Comparison of ENCODE assay signal across 1 cellular context in genomic region chr17:43573579-43574321, GRCh38.
A peak's percentile ranks its signal among the peaks of the same experiment; 100 is the strongest.
TF ChIP-seq lines count a peak whose summit lies in the region.

No MANE protein-coding gene starts in this region.

TF ChIP-seq in HepG2, 621 proteins besides CTCF, POLR2A, EP300 and RAD21 (continued from another document):
- peak; percentile 77; the same call in 1 of the 2 replicates for TF ChIP-seq ZNF281 (CRISPR knock-in tag; IDR thresholded peaks at IDR 0.05; ENCODE audit: borderline replicate concordance)
- no peak for TF ChIP-seq GATA4 (IDR thresholded peaks at IDR 0.05; ENCODE audit: borderline replicate concordance, low read depth)
- 0 out of 2 replicates have a peak, but pooled peaks have one; percentile 22 for TF ChIP-seq HOXD1 (CRISPR knock-in tag; IDR thresholded peaks at IDR 0.05)
- no peak for TF ChIP-seq ZNF672 (CRISPR knock-in tag; IDR thresholded peaks at IDR 0.05)
- peak; percentile 19; the same call in 1 of the 2 replicates for TF ChIP-seq CEBPG (CRISPR knock-in tag; IDR thresholded peaks at IDR 0.05)
- peak; percentile 82 for TF ChIP-seq RCOR2 (CRISPR knock-in tag; IDR thresholded peaks at IDR 0.05)
- TF ChIP-seq LCORL (IDR thresholded peaks at IDR 0.05): no peak
- peak; percentile 26; the same call in 1 of the 2 replicates for TF ChIP-seq LCORL (CRISPR knock-in tag; IDR thresholded peaks at IDR 0.05)
- TF ChIP-seq NFIC (IDR thresholded peaks at IDR 0.05; ENCODE audit: low read length): peak; percentile 70
- peak; percentile 28 for TF ChIP-seq SALL1 (CRISPR knock-in tag; IDR thresholded peaks at IDR 0.05)
- 0 out of 2 replicates have a peak, but pooled peaks have one; percentile 44 for TF ChIP-seq ZSCAN9 (CRISPR knock-in tag; IDR thresholded peaks at IDR 0.05; ENCODE audit: borderline replicate concordance)
- 0 out of 2 replicates have a peak, but pooled peaks have one; percentile 13 for TF ChIP-seq ZNF746 (CRISPR knock-in tag; IDR thresholded peaks at IDR 0.05)
- TF ChIP-seq ZNF205 (CRISPR knock-in tag; IDR thresholded peaks at IDR 0.05): peak; percentile 45; the same call in 1 of the 2 replicates
- TF ChIP-seq NFE2L1 (CRISPR knock-in tag; IDR thresholded peaks at IDR 0.05; ENCODE audit: borderline replicate concordance): 0 out of 2 replicates have a peak, but pooled peaks have one; percentile 42
- TF ChIP-seq KAT8 (CRISPR knock-in tag; IDR thresholded peaks at IDR 0.05): peak; percentile 19; the same call in 1 of the 2 replicates
- TF ChIP-seq, protein P1, sequence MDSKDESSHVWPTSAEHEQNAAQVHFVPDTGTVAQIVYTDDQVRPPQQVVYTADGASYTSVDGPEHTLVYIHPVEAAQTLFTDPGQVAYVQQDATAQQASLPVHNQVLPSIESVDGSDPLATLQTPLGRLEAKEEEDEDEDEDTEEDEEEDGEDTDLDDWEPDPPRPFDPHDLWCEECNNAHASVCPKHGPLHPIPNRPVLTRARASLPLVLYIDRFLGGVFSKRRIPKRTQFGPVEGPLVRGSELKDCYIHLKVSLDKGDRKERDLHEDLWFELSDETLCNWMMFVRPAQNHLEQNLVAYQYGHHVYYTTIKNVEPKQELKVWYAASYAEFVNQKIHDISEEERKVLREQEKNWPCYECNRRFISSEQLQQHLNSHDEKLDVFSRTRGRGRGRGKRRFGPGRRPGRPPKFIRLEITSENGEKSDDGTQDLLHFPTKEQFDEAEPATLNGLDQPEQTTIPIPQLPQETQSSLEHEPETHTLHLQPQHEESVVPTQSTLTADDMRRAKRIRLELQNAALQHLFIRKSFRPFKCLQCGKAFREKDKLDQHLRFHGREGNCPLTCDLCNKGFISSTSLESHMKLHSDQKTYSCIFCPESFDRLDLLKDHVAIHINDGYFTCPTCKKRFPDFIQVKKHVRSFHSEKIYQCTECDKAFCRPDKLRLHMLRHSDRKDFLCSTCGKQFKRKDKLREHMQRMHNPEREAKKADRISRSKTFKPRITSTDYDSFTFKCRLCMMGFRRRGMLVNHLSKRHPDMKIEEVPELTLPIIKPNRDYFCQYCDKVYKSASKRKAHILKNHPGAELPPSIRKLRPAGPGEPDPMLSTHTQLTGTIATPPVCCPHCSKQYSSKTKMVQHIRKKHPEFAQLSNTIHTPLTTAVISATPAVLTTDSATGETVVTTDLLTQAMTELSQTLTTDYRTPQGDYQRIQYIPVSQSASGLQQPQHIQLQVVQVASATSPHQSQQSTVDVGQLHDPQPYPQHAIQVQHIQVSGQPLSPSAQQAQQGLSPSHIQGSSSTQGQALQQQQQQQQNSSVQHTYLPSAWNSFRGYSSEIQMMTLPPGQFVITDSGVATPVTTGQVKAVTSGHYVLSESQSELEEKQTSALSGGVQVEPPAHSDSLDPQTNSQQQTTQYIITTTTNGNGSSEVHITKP (CRISPR knock-in tag; IDR thresholded peaks at IDR 0.05; ENCODE audit: low read depth): 0 out of 2 replicates have a peak, but pooled peaks have one; percentile 51
- TF ChIP-seq ZNF30 (CRISPR knock-in tag; IDR thresholded peaks at IDR 0.05): 0 out of 2 replicates have a peak, but pooled peaks have one; percentile 30
- TF ChIP-seq ZNF782 (CRISPR knock-in tag; IDR thresholded peaks at IDR 0.05; ENCODE audit: borderline replicate concordance): no peak
- TF ChIP-seq ZNF652 (CRISPR knock-in tag; IDR thresholded peaks at IDR 0.05; ENCODE audit: borderline replicate concordance, low read depth): peak; percentile 97
- TF ChIP-seq ASH2L (IDR thresholded peaks at IDR 0.05; ENCODE audit: insufficient read length, low read depth, low read length): peak; percentile 54
- peak; percentile 56; the same call in 1 of the 2 replicates for TF ChIP-seq RXRB (CRISPR knock-in tag; IDR thresholded peaks at IDR 0.05; ENCODE audit: borderline replicate concordance)
- TF ChIP-seq ZNF275 (CRISPR knock-in tag; IDR thresholded peaks at IDR 0.05; ENCODE audit: borderline replicate concordance): 0 out of 2 replicates have a peak, but pooled peaks have one; percentile 46
- TF ChIP-seq, protein P2, sequence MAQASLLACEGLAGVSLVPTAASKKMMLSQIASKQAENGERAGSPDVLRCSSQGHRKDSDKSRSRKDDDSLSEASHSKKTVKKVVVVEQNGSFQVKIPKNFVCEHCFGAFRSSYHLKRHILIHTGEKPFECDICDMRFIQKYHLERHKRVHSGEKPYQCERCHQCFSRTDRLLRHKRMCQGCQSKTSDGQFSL (CRISPR knock-in tag; IDR thresholded peaks at IDR 0.05): peak; percentile 51; the same call in 1 of the 2 replicates
- TF ChIP-seq SNAI1 (CRISPR knock-in tag; IDR thresholded peaks at IDR 0.05; ENCODE audit: borderline replicate concordance): 0 out of 2 replicates have a peak, but pooled peaks have one; percentile 23
- TF ChIP-seq ZNF704 (CRISPR knock-in tag; IDR thresholded peaks at IDR 0.05; ENCODE audit: borderline replicate concordance): no peak
- TF ChIP-seq, protein P3, sequence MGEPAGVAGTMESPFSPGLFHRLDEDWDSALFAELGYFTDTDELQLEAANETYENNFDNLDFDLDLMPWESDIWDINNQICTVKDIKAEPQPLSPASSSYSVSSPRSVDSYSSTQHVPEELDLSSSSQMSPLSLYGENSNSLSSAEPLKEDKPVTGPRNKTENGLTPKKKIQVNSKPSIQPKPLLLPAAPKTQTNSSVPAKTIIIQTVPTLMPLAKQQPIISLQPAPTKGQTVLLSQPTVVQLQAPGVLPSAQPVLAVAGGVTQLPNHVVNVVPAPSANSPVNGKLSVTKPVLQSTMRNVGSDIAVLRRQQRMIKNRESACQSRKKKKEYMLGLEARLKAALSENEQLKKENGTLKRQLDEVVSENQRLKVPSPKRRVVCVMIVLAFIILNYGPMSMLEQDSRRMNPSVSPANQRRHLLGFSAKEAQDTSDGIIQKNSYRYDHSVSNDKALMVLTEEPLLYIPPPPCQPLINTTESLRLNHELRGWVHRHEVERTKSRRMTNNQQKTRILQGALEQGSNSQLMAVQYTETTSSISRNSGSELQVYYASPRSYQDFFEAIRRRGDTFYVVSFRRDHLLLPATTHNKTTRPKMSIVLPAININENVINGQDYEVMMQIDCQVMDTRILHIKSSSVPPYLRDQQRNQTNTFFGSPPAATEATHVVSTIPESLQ (CRISPR knock-in tag; conservative IDR thresholded peaks at IDR 0.05): 0 out of 2 replicates have a peak, but pooled peaks have one; percentile 15
- no peak for TF ChIP-seq ZMYM2 (CRISPR knock-in tag; IDR thresholded peaks at IDR 0.05)
- no peak for TF ChIP-seq THAP11 (CRISPR knock-in tag; IDR thresholded peaks at IDR 0.05)
- TF ChIP-seq ZNF501 (CRISPR knock-in tag; IDR thresholded peaks at IDR 0.05): peak; percentile 63
